Comparison of ENCODE assay signal across 27 cellular contexts in genomic region chr2:190640124-190640523, GRCh38. TPM values are rescaled to one million over a fixed set of nuclear protein-coding genes. Genes with fewer than 3 reads are reported as not detected.
A peak's percentile ranks its signal among the peaks of the same experiment; 100 is the strongest.
DNase-seq lines count a peak whose midpoint lies in the region; ATAC-seq, FAIRE-seq and TF ChIP-seq lines count a peak whose summit lies in the region.
"Had no signal": no experiment of that assay in that cellular context is flagged by ENCODE, and none has a peak within 500 bp of the region (broad histone marks: within the 10 kb centered on the region; RNA-seq: fewer than 3 reads in every experiment).

No MANE protein-coding gene starts in this region.

- H3K36me3 ChIP-seq in mammary epithelial cell (ENCODE audit: insufficient read depth, low read length) (no peaks in the 10 kb centered on the region), kidney (ENCODE audit: control insufficient read depth in 1 of 2, insufficient read depth in 2 of 2, low read length in 2 of 2) (no peaks in the 10 kb centered on the region), adrenal gland (replicated peaks in 1 of 2) (no peaks in the 10 kb centered on the region), gastrocnemius medialis (no peaks in the 10 kb centered on the region)
- H3K36me3 ChIP-seq: BE2C, MG63, SJSA1 had no signal

- H3K27me3 ChIP-seq in mammary epithelial cell (ENCODE audit: insufficient read depth, low read length): no peaks in the 10 kb centered on the region
- H3K27me3 ChIP-seq in adrenal gland: no peaks in the 10 kb centered on the region
- no peaks in the 10 kb centered on the region for H3K27me3 ChIP-seq in gastrocnemius medialis
- H3K27me3 ChIP-seq: BE2C, MG63, SJSA1 had no signal

- peaks cover 44% of the 10 kb centered on the region for H3K4me1 Mint-ChIP-seq in MCF 10A (ENCODE audit: insufficient read depth, unreplicated experiment)

- no peaks in the 10 kb centered on the region for H3K27me3 Mint-ChIP-seq in MCF 10A (ENCODE audit: insufficient read depth, unreplicated experiment)
- H3K27me3 Mint-ChIP-seq: CD4-positive, CD25-positive, alpha-beta regulatory T cell; IgD-negative memory B cell had no signal

- no peaks in the 10 kb centered on the region for H3K36me3 Mint-ChIP-seq in MCF 10A (ENCODE audit: insufficient read depth, unreplicated experiment)
- H3K36me3 Mint-ChIP-seq: CD4-positive, CD25-positive, alpha-beta regulatory T cell; IgD-negative memory B cell had no signal

- 94% methylated on average over 1 of the region's 1 CpG for WGBS in mammary epithelial cell (ENCODE audit: low coverage, missing lambda C conversion rate)
- WGBS in adrenal gland, 4 donors: 55 to 80% (median 72%) methylated on average over 1 of the region's 1 CpG

- H3K79me2 ChIP-seq in mammary epithelial cell (ENCODE audit: insufficient read depth, low read length): no peaks in the 10 kb centered on the region

- CTCF ChIA-PET in MCF 10A (lab: Yijun Ruan, JAX) (interaction anchor here (0.6 to 0.8 kb wide), 2 partner anchors 15 to 89 kb away, joined by 3 read pairs; no protein-coding TSS in a partner anchor), mammary epithelial cell (lab: Charles Lee; ENCODE audit: low non-redundant PET) (no interaction called here)

- BruUV-seq in MCF 10A (replicated peaks; lab: Mats Ljungman, UMichigan) (no TSS peak), mammary epithelial cell (replicated peaks; lab: Mats Ljungman, UMichigan) (no TSS peak)

- POLR2A ChIA-PET in MCF 10A (lab: Yijun Ruan, JAX): interaction anchor here (0.6 to 8.5 kb wide), 8 partner anchors 10 to 107 kb away, joined by 3 to 78 read pairs (median 5); partner anchors contain the start of gene NEMP2

- H3K9me3 ChIP-seq in mammary epithelial cell (replicated peaks; ENCODE audit: insufficient read depth, low read length) (no peaks in the 10 kb centered on the region), kidney (ENCODE audit: control insufficient read depth in 1 of 2, low read length in 2 of 2) (no peaks in the 10 kb centered on the region), adrenal gland (replicated peaks in 1 of 3) (no peaks in the 10 kb centered on the region), gastrocnemius medialis (no peaks in the 10 kb centered on the region)
- H3K9me3 ChIP-seq: BE2C, MG63, SJSA1 had no signal

- dilution Hi-C loops in mammary epithelial cell (cut with HindIII; ENCODE audit: low sequenced_read_pairs): no loop called here

- peaks cover 24% of the 10 kb centered on the region for H3K4me1 ChIP-seq in mammary epithelial cell (ENCODE audit: insufficient read depth, low read length)
- peaks cover 12 to 17% of the 10 kb centered on the region in 2 donors for H3K4me1 ChIP-seq in kidney (ENCODE audit: control insufficient read depth in 1 of 2, insufficient read depth in 1 of 2, low read depth in 1 of 2, low read length in 2 of 2)
- peaks cover 0 to 19% of the 10 kb centered on the region in 2 donors for H3K4me1 ChIP-seq in adrenal gland (replicated peaks in 1 of 2)
- peaks cover 0 to 4% of the 10 kb centered on the region in 2 donors for H3K4me1 ChIP-seq in gastrocnemius medialis

- no peak for TF ChIP-seq POLR2A in adrenal gland (IDR thresholded peaks at IDR 0.05)
- TF ChIP-seq POLR2A in gastrocnemius medialis (IDR thresholded peaks at IDR 0.05): no peak

- H3K9ac ChIP-seq in mammary epithelial cell (ENCODE audit: insufficient read depth, low read length): no peak overlapping the region
- no peak overlapping the region for H3K9ac ChIP-seq in kidney (ENCODE audit: low read length in 2 of 2)

- H3K27ac ChIP-seq in mammary epithelial cell (ENCODE audit: insufficient read depth, low read depth, low read length): no peak overlapping the region
- H3K27ac ChIP-seq in kidney (ENCODE audit: low read depth in 2 of 2, low read length in 2 of 2): no peak overlapping the region
- H3K27ac ChIP-seq in adrenal gland: no peak overlapping the region
- H3K27ac ChIP-seq in gastrocnemius medialis: no peak overlapping the region
- H3K27ac ChIP-seq: 22Rv1, HL-60, PC-9, SJSA1 had no signal

- FAIRE-seq in kidney (lab: Jason Lieb, UNC): peak; percentile 81

- H3K4me3 Mint-ChIP-seq in MCF 10A (ENCODE audit: unreplicated experiment): no peak overlapping the region
- H3K4me3 Mint-ChIP-seq: CD4-positive, CD25-positive, alpha-beta regulatory T cell; H9; IgD-negative memory B cell had no signal

- H4K20me1 ChIP-seq in mammary epithelial cell (ENCODE audit: insufficient read depth, low read length): no peaks in the 10 kb centered on the region

- H3K4me2 ChIP-seq in mammary epithelial cell (ENCODE audit: insufficient read depth, low read depth, low read length): no peak overlapping the region
- H3K4me2 ChIP-seq: PC-9 had no signal

- TF ChIP-seq CTCF in MCF 10A (IDR thresholded peaks at IDR 0.05; ENCODE audit: unreplicated experiment) (no peak), mammary epithelial cell (conservative IDR thresholded peaks at IDR 0.05 in 1 of 2, IDR thresholded peaks at IDR 0.05 in 1 of 2; ENCODE audit: extremely low read depth in 1 of 2, insufficient read depth in 1 of 2, low read depth in 1 of 2, low read length in 2 of 2) (no peak), kidney (IDR thresholded peaks at IDR 0.05; ENCODE audit: borderline replicate concordance, extremely low read depth, insufficient read depth) (no peak), adrenal gland (IDR thresholded peaks at IDR 0.05) (no peak), gastrocnemius medialis (IDR thresholded peaks at IDR 0.05 in 4 of 5, conservative IDR thresholded peaks at IDR 0.05 in 1 of 5) (no peak)

- H3K4me3 ChIP-seq in mammary epithelial cell (replicated peaks in 1 of 3; ENCODE audit: insufficient read depth in 1 of 3, low read depth in 2 of 3, low read length in 3 of 3) (no peak overlapping the region), kidney (ENCODE audit: low read length in 2 of 2) (no peak overlapping the region), adrenal gland (no peak overlapping the region), gastrocnemius medialis (no peak overlapping the region)
- H3K4me3 ChIP-seq: MG63, PC-9, SJSA1 had no signal

- no peaks in the 10 kb centered on the region for H3K9me3 Mint-ChIP-seq in MCF 10A (ENCODE audit: unreplicated experiment)
- H3K9me3 Mint-ChIP-seq: CD4-positive, CD25-positive, alpha-beta regulatory T cell; H9; IgD-negative memory B cell had no signal

- H2AFZ ChIP-seq in mammary epithelial cell (ENCODE audit: low read depth, low read length): no peak overlapping the region
- H2AFZ ChIP-seq: PC-9 had no signal

- DNase-seq in MCF 10A (ENCODE audit: unreplicated experiment) (peak; percentile 69), mammary epithelial cell (no peak), fibroblast of gingiva (ENCODE audit: low read depth) (peak; percentile 72), kidney (no peak), SW 1271 (lab: John Stamatoyannopoulos, UW) (no peak), adrenal gland (no peak), T-helper 1 cell (no peak), gastrocnemius medialis (no peak)
- DNase-seq: BE2C; CD4-positive, CD25-positive, alpha-beta regulatory T cell; COR-L47; DMS 273 treated with DMSO at 0.1 percent for 48 hours; DND-41; GDM1; H9; Karpas-422; MG63; NCI-H1048; NCI-H1436 treated with DMSO at 0.1 percent for 48 hours; NCI-H2029; NCI-H345; NCI-H526; PC-9 had no signal

- in situ Hi-C loops in mammary epithelial cell (cut with MboI; ENCODE audit: low sequenced_read_pairs in 2 of 2) (no loop called here), gastrocnemius medialis (cut with MboI; ENCODE audit: low sequenced_read_pairs in 4 of 4) (loop anchor here in 1 of 4 donors (25.0 kb wide), 1 partner anchor 103 kb away; the partner anchor contains the start of gene NEMP2)

- intact Hi-C loops in MCF 10A (cut with micrococcal nuclease) (no loop called here), mammary epithelial cell (cut with micrococcal nuclease) (no loop called here), kidney (cut with DNase I) (no loop called here), adrenal gland (cut with DNase I) (loop anchor here in 1 of 2 donors (10.0 kb wide), 1 partner anchor 105 kb away; the partner anchor contains the start of gene NEMP2), gastrocnemius medialis (cut with DNase I; ENCODE audit: low total_unique reads) (loop anchor here (10.0 kb wide), 1 partner anchor 1035 kb away; the partner anchor contains the start of gene NABP1)

- peak overlapping the region; percentile 84 for H3K27ac Mint-ChIP-seq in MCF 10A (ENCODE audit: low read depth, unreplicated experiment)
- H3K27ac Mint-ChIP-seq: CD4-positive, CD25-positive, alpha-beta regulatory T cell; H9; IgD-negative memory B cell had no signal

- no peak for ATAC-seq in gastrocnemius medialis

RNA-seq across cellular contexts. Expression of gene NAB1, which starts 8.8 kb away (rescaled TPM):
- total RNA-seq in MCF 10A (2022) (40.3 and 48.5 TPM in 2 replicates), mammary epithelial cell (10 to 100 TPM; 41.6 to 43.2 TPM), kidney (45.0 TPM), adrenal gland (10 to 100 TPM; 19.3 to 43.7 (median 29.9) TPM), gastrocnemius medialis (10 to 100 TPM in 2 of 4 donors, 1 to 10 TPM in 2; 4.9 to 11.0 (median 9.2) TPM)
- polyA plus RNA-seq in mammary epithelial cell (16.0 TPM), kidney (ENCODE audit: insufficient read depth, low read depth, low replicate concordance) (10.4 TPM), adrenal gland (10 to 100 TPM; 13.0 to 29.9 (median 15.9) TPM)
- 87.3 TPM for polyA minus RNA-seq in mammary epithelial cell

Comparison
In these comparisons a context has a peak if more than half of its experiments do, and no peak if none do; other contexts are left out.
1. DNase-seq: peak in MCF 10A (single experiment) and fibroblast of gingiva (single experiment); none in mammary epithelial cell (single experiment), kidney (single experiment), SW 1271 (0 of 2), adrenal gland (0 of 7), T-helper 1 cell (0 of 5) and gastrocnemius medialis (0 of 2).